16 cellular contexts compared by ENCODE assay signal in the genomic region with DNA sequence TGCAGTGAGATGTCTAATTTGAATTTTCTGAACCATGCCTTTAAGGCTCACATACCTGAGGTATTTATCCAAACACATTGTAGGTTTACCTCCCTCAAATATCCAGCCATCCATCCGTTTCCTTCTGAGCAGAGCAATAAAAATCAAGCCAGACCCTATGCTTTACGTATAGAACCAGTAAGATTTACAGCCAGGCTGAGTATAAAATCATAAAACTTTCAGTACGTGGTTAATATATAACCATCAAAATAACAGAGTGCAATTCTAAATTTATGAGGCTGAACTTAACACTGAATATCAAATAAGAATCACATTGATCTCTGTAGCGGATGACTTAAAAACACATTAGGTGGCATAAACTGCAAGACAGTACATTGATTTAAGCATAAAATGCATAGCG.
DNase-seq lines count a peak whose midpoint lies in the region; ATAC-seq and TF ChIP-seq lines count a peak whose summit lies in the region.
"Had no signal": no experiment of that assay in that cellular context is flagged by ENCODE, and none has a peak within 500 bp of the region (broad histone marks: within the 10 kb centered on the region; RNA-seq: fewer than 3 reads in every experiment).

No MANE protein-coding gene starts in this region.

- ATAC-seq in mucosa of descending colon (peak; percentile 98), GM18858 (IDR thresholded peaks at IDR 0.05; ENCODE audit: unreplicated experiment) (no peak)
- ATAC-seq: GM23338 had no signal

- DNase-seq in HuH-7 (ENCODE audit: low spot score) (peak; percentile 5), NCI-H526 treated with DMSO at 0.1 percent for 48 hours (lab: John Stamatoyannopoulos, UW) (peak; percentile 15), mucosa of descending colon (peak in 1 of 3 donors; percentile 14), activated gamma-delta T cell (lab: John Stamatoyannopoulos, UW) (no peak), NCI-H2171 treated with DMSO at 0.1 percent for 48 hours (lab: John Stamatoyannopoulos, UW) (no peak)
- DNase-seq in stimulated activated naive CD4-positive, alpha-beta T cell treated with Interleukin-2 at 50 U/mL for 16 hours (lab: John Stamatoyannopoulos, UW) = no peak
- DNase-seq: ACHN; Caco-2; CD4-positive, alpha-beta T cell; DMS153; DMS79; GDM1; HCEC 1CT; KBM-7 had no signal

- no peak for TF ChIP-seq CTCF in mucosa of descending colon (IDR thresholded peaks at IDR 0.05)

- intact Hi-C loops in mucosa of descending colon (cut with DNase I, micrococcal nuclease) = no loop called here

- no peaks in the 10 kb centered on the region for H3K9me3 ChIP-seq in mucosa of descending colon
- H3K9me3 ChIP-seq: Caco-2 had no signal

- H3K4me3 ChIP-seq in mucosa of descending colon = no peak overlapping the region
- H3K4me3 ChIP-seq: GM23338 had no signal

- H3K36me3 ChIP-seq in mucosa of descending colon (ENCODE audit: low read depth) = no peaks in the 10 kb centered on the region

- peaks cover 5% of the 10 kb centered on the region for H3K4me1 ChIP-seq in mucosa of descending colon (ENCODE audit: low read depth)
- H3K4me1 ChIP-seq: Caco-2 had no signal

Comparison
In these comparisons a context has a peak if more than half of its experiments do, and no peak if none do; other contexts are left out.
1. DNase-seq: peak in HuH-7 (single experiment) and NCI-H526 treated with DMSO at 0.1 percent for 48 hours (single experiment); none in activated gamma-delta T cell (single experiment), NCI-H2171 treated with DMSO at 0.1 percent for 48 hours (single experiment) and stimulated activated naive CD4-positive, alpha-beta T cell treated with Interleukin-2 at 50 U/mL for 16 hours (single experiment).